ENCODE assay signal across 7 cellular contexts in the genomic region with DNA sequence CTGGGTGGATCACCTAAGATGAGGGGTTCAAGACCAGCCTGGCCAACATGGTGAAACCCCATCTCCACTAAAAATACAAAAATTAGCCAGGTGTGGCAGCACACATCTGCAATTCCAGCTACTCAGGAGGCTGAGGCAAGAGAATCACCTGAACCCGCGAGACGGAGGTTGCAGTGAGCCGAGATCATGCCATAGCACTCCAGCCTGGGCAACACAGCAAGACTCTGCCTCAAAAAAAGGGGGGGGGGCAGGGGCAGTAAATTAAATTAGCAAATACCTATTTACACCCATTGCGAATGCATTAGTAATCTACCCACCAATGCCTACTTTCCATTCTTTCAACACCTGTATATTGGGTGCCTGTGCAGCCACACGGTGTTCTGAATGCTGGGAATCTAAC.
DNase-seq lines count a peak whose midpoint lies in the region; ATAC-seq and TF ChIP-seq lines count a peak whose summit lies in the region.
"Not testable (repeated sequence)": the region's sequence is repeated elsewhere in the genome, so short reads cannot be mapped to it uniquely, and the experiment has no call there.

No MANE protein-coding gene starts in this region.

- BruUV-seq in IMR-90 (replicated peaks; lab: Mats Ljungman, UMichigan): not testable (repeated sequence)

- not testable (repeated sequence) for H3K4me3 Mint-ChIP-seq in WTC11

- dilution Hi-C loops in IMR-90 (cut with HindIII; ENCODE audit: low sequenced_read_pairs, unreplicated experiment): not testable (repeated sequence)

- peak overlapping the region; percentile 13; the same call in 1 of the 2 replicates for H2AK5ac ChIP-seq in IMR-90 (ENCODE audit: low read depth, low read length)

- not testable (repeated sequence) for TF ChIP-seq POLR2A in IMR-90 (IDR thresholded peaks at IDR 0.05; ENCODE audit: low read depth, low read length); breast epithelium (IDR thresholded peaks at IDR 0.05); gastroesophageal sphincter (IDR thresholded peaks at IDR 0.05); gastrocnemius medialis (IDR thresholded peaks at IDR 0.05); tibial nerve (IDR thresholded peaks at IDR 0.05)

- H3K27me3 ChIP-seq in IMR-90 (ENCODE audit: control insufficient read depth, insufficient read depth, low read length); breast epithelium; gastroesophageal sphincter; mucosa of rectum (ENCODE audit: control insufficient read depth in 2 of 2, insufficient read depth in 2 of 2, low read length in 2 of 2); gastrocnemius medialis; tibial nerve: not testable (repeated sequence)

- CTCF ChIA-PET in IMR-90 (lab: Yijun Ruan, JAX): not testable (repeated sequence)
- CTCF ChIA-PET in WTC11 (lab: Charles Lee): interaction anchor here (0.6 kb wide), 1 partner anchor 410 kb away, joined by 6 read pairs; no protein-coding TSS in a partner anchor

- not testable (repeated sequence) for H3K14ac ChIP-seq in IMR-90 (replicated peaks; ENCODE audit: low read depth, low read length)

- H4K20me1 ChIP-seq in IMR-90 (ENCODE audit: insufficient read depth, low read length): peaks cover 57% of the 10 kb centered on the region

- H3K56ac ChIP-seq in IMR-90 (ENCODE audit: extremely low read depth, insufficient read depth, low read length): not testable (repeated sequence)

- peaks cover 52% of the 10 kb centered on the region for H3K9me1 ChIP-seq in IMR-90 (ENCODE audit: insufficient read depth, low read length)

- TF ChIP-seq RAD21 in IMR-90 (IDR thresholded peaks at IDR 0.05; ENCODE audit: low read length): not testable (repeated sequence)

- not testable (repeated sequence) for DNase-seq in IMR-90; WTC11 (ENCODE audit: low spot score); breast epithelium (ENCODE audit: low spot score in 2 of 2); gastrocnemius medialis; tibial nerve (ENCODE audit: low spot score in 2 of 2)

- ATAC-seq in IMR-90 (ENCODE audit: low read depth); WTC11; gastroesophageal sphincter; gastrocnemius medialis: not testable (repeated sequence)

- not testable (repeated sequence) for H3K4me2 ChIP-seq in IMR-90 (ENCODE audit: low read depth, low read length)

- not testable (repeated sequence) for H2BK20ac ChIP-seq in IMR-90 (ENCODE audit: low read depth, low read length)

- H2BK120ac ChIP-seq in IMR-90 (ENCODE audit: low read depth, low read length): not testable (repeated sequence)

- H3K4ac ChIP-seq in IMR-90 (ENCODE audit: low read depth, low read length): 0 out of 2 replicates have a peak overlapping the region, but pooled peaks have one; percentile 63

- not testable (repeated sequence) for H3K18ac ChIP-seq in IMR-90 (ENCODE audit: low read depth, low read length)

- H3K4me1 ChIP-seq in IMR-90 (ENCODE audit: control insufficient read depth, insufficient read depth, low read length): peaks cover 50% of the 10 kb centered on the region
- H3K4me1 ChIP-seq in breast epithelium: peaks cover 30 to 44% of the 10 kb centered on the region in 2 donors
- H3K4me1 ChIP-seq in gastroesophageal sphincter: peaks cover 62 to 100% (median 84%) of the 10 kb centered on the region in 3 donors
- H3K4me1 ChIP-seq in mucosa of rectum (ENCODE audit: control insufficient read depth in 2 of 2, insufficient read depth in 2 of 2, low read length in 2 of 2): peaks cover 55% of the 10 kb centered on the region in 2 donors
- H3K4me1 ChIP-seq in gastrocnemius medialis: peaks cover 76 to 87% of the 10 kb centered on the region in 2 donors
- peaks cover 4 to 93% (median 77%) of the 10 kb centered on the region in 4 donors for H3K4me1 ChIP-seq in tibial nerve

- TF ChIP-seq EP300 in gastroesophageal sphincter (IDR thresholded peaks at IDR 0.05); tibial nerve (IDR thresholded peaks at IDR 0.05): not testable (repeated sequence)

- H3K79me1 ChIP-seq in IMR-90 (ENCODE audit: low read depth in 1 of 2, low read length in 2 of 2): peaks cover 45 to 90% of the 10 kb centered on the region in 2 experiments

- H3K27ac Mint-ChIP-seq in WTC11: peak overlapping the region; percentile 25; the same call in 1 of the 2 replicates

- in situ Hi-C loops in IMR-90 (cut with MboI; ENCODE audit: low sequenced_read_pairs); gastrocnemius medialis (cut with MboI; ENCODE audit: low sequenced_read_pairs in 4 of 4): not testable (repeated sequence)

- not testable (repeated sequence) for H3K9me3 Mint-ChIP-seq in WTC11

- TF ChIP-seq CTCF in IMR-90 (conservative IDR thresholded peaks at IDR 0.05; ENCODE audit: low read depth, low read length); WTC11 (IDR thresholded peaks at IDR 0.05); breast epithelium (IDR thresholded peaks at IDR 0.05); gastroesophageal sphincter (IDR thresholded peaks at IDR 0.05); gastrocnemius medialis (IDR thresholded peaks at IDR 0.05 in 4 of 5, conservative IDR thresholded peaks at IDR 0.05 in 1 of 5); tibial nerve (IDR thresholded peaks at IDR 0.05): not testable (repeated sequence)

- 60% methylated on average over 1 of the region's 6 CpGs; no CpG with 5 or more reads in 1 of the 2 experiments for WGBS in IMR-90 (ENCODE audit: extremely low coverage in 2 of 2, insufficient read length in 1 of 2), 2 experiments
- WGBS in gastroesophageal sphincter (ENCODE audit: low coverage in 1 of 2), 2 donors: 93 to 100% methylated on average over 2 to 6 of the region's 6 CpGs
- WGBS in tibial nerve, 2 donors: 96 to 97% methylated on average over 6 of the region's 6 CpGs

- H4K91ac ChIP-seq in IMR-90 (ENCODE audit: insufficient read depth, low read depth, low read length): not testable (repeated sequence)

- not testable (repeated sequence) for H2AK9ac ChIP-seq in IMR-90 (replicated peaks; ENCODE audit: low read depth, low read length, poor library complexity)

- not testable (repeated sequence) for H3K27ac ChIP-seq in IMR-90 (ENCODE audit: insufficient read depth, low read length)
- H3K27ac ChIP-seq in breast epithelium (peak overlapping the region; percentile 88 to 93), gastroesophageal sphincter (peak overlapping the region; percentile 96 to 98 (median 96)), mucosa of rectum (ENCODE audit: low read depth in 2 of 2, low read length in 2 of 2) (peak overlapping the region; percentile 76 to 78), gastrocnemius medialis (peak overlapping the region in 3 of 4 donors; percentile 71 to 95 (median 82)), tibial nerve (peak overlapping the region in 3 of 4 donors; percentile 37 to 98 (median 84))

- H2BK5ac ChIP-seq in IMR-90 (ENCODE audit: low read depth, low read length, poor library complexity, severe bottlenecking): not testable (repeated sequence)

- not testable (repeated sequence) for H2AFZ ChIP-seq in IMR-90 (replicated peaks; ENCODE audit: low read length, poor library complexity)

- not testable (repeated sequence) for H3K9ac ChIP-seq in IMR-90 (ENCODE audit: low read depth, low read length)
- peak overlapping the region; percentile 31 to 38 for H3K9ac ChIP-seq in mucosa of rectum (ENCODE audit: low read depth in 1 of 2, low read length in 2 of 2)

- not testable (repeated sequence) for H2BK15ac ChIP-seq in IMR-90 (ENCODE audit: low read depth, low read length)

- H3K9me3 ChIP-seq in IMR-90 (ENCODE audit: control insufficient read depth, insufficient read depth, low read length); breast epithelium; gastroesophageal sphincter; mucosa of rectum (ENCODE audit: control insufficient read depth in 2 of 2, low read length in 2 of 2); gastrocnemius medialis; tibial nerve: not testable (repeated sequence)

- H4K8ac ChIP-seq in IMR-90 (ENCODE audit: low read depth in 2 of 2, low read length in 2 of 2): not testable (repeated sequence)

- not testable (repeated sequence) for H3K27me3 Mint-ChIP-seq in WTC11 (ENCODE audit: low read depth)

- not testable (repeated sequence) for H3K4me3 ChIP-seq in IMR-90 (ENCODE audit: insufficient read depth, low read depth, low read length); breast epithelium; gastroesophageal sphincter; mucosa of rectum (ENCODE audit: low read length in 2 of 2); gastrocnemius medialis; tibial nerve

- H3K36me3 Mint-ChIP-seq in WTC11: not testable (repeated sequence)

- intact Hi-C loops in IMR-90 (cut with micrococcal nuclease); breast epithelium (cut with DNase I; ENCODE audit: low total_unique reads); gastrocnemius medialis (cut with DNase I; ENCODE audit: low total_unique reads): not testable (repeated sequence)

- not testable (repeated sequence) for H3K23ac ChIP-seq in IMR-90 (ENCODE audit: low read depth, low read length)

- POLR2A ChIA-PET in IMR-90 (lab: Charles Lee; ENCODE audit: unreplicated experiment); WTC11 (lab: Charles Lee): not testable (repeated sequence)

- peaks cover 60% of the 10 kb centered on the region for H3K4me1 Mint-ChIP-seq in WTC11

- H4K5ac ChIP-seq in IMR-90 (ENCODE audit: low read depth, low read length): not testable (repeated sequence)

- not testable (repeated sequence) for H3K36me3 ChIP-seq in IMR-90 (ENCODE audit: control insufficient read depth, insufficient read depth, low read length); breast epithelium; gastroesophageal sphincter; mucosa of rectum (ENCODE audit: control insufficient read depth in 2 of 2, insufficient read depth in 2 of 2, low read length in 2 of 2); gastrocnemius medialis; tibial nerve
